ENCODE assay signal across 20 cellular contexts in the genomic region with DNA sequence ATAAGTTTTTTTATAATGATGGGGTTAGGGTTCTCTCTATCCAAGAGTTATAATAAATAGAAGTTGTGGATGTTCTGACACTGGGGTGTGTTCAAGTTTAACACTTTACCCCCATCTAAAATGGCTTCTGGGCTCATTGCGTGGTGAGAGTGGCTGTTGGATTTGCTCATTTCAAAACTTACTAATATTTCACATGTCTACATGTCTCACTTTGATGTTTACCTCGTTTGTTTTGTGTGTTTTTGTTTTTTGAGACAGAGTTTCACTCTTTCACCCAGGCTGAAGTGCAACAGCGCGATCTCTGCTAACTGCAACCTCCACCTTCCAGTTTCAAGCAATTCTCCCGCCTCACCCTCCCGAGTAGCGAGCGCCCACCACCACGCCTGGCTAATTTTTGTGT. TPM values are rescaled to one million over a fixed set of nuclear protein-coding genes. Genes with fewer than 3 reads are reported as not detected.
DNase-seq lines count a peak whose midpoint lies in the region; ATAC-seq and TF ChIP-seq lines count a peak whose summit lies in the region.
"Had no signal": no experiment of that assay in that cellular context is flagged by ENCODE, and none has a peak within 500 bp of the region (broad histone marks: within the 10 kb centered on the region; RNA-seq: fewer than 3 reads in every experiment).

No MANE protein-coding gene starts in this region.

- intact Hi-C loops in CD4-positive, alpha-beta memory T cell (cut with micrococcal nuclease): no loop called here
- intact Hi-C loops in activated T-helper 2 cell treated with anti-CD3 and anti-CD28 coated beads, Interferon-gamma antibody, Interleukin-2, Interleukin-4, amounts not matched to agents 10 μg/mL and 5 μg/mL and 100 μg/mL, durations not matched to agents 14 hours and 24 hours and 36 hours (cut with micrococcal nuclease): loop anchor here (5.0 kb wide), 2 partner anchors 54 to 119 kb away; a partner anchor contains a TSS

- H3K4me1 ChIP-seq in CD4-positive, alpha-beta memory T cell (ENCODE audit: insufficient read depth, low read length): peaks cover 38% of the 10 kb centered on the region
- H3K4me1 ChIP-seq in smooth muscle cell (ENCODE audit: low read depth): peaks cover 15% of the 10 kb centered on the region

- H3F3A ChIP-seq in smooth muscle cell (ENCODE audit: low read depth): no peaks in the 10 kb centered on the region

- H3K4me2 ChIP-seq in smooth muscle cell: no peak overlapping the region
- H3K4me2 ChIP-seq: A549, PC-9 had no signal

- H3K9me3 Mint-ChIP-seq in activated CD8-positive, alpha-beta memory T cell treated with anti-CD3 and anti-CD28 coated beads, Interleukin-2, amount 10 ng/mL, durations not matched to agents 7 days and 5 days (ENCODE audit: low read depth): peaks cover 7% of the 10 kb centered on the region
- H3K9me3 Mint-ChIP-seq in CD4-positive, alpha-beta memory T cell: peaks cover 0 to 3% (median 0%) of the 10 kb centered on the region in 8 donors
- peaks cover 7% of the 10 kb centered on the region for H3K9me3 Mint-ChIP-seq in T-helper 1 cell treated with Interleukin-12 subunit alpha and Interleukin-12 subunit beta and Interleukin-4 antibody, amounts not matched to agents 30 μg/mL and 1 μg/mL, for 36 hours
- peaks cover 6% of the 10 kb centered on the region for H3K9me3 Mint-ChIP-seq in activated T-helper 2 cell treated with anti-CD3 and anti-CD28 coated beads, Interferon-gamma antibody, Interleukin-2, Interleukin-4, amounts not matched to agents 10 μg/mL and 5 μg/mL and 100 μg/mL, durations not matched to agents 14 hours and 24 hours and 36 hours
- H3K9me3 Mint-ChIP-seq: H9 had no signal

- no peaks in the 10 kb centered on the region for H3K27me3 Mint-ChIP-seq in activated CD8-positive, alpha-beta memory T cell treated with anti-CD3 and anti-CD28 coated beads, Interleukin-2, amount 10 ng/mL, durations not matched to agents 7 days and 5 days
- H3K27me3 Mint-ChIP-seq in CD4-positive, alpha-beta memory T cell: no peaks in the 10 kb centered on the region
- no peaks in the 10 kb centered on the region for H3K27me3 Mint-ChIP-seq in T-helper 1 cell treated with Interleukin-12 subunit alpha and Interleukin-12 subunit beta and Interleukin-4 antibody, amounts not matched to agents 30 μg/mL and 1 μg/mL, for 36 hours (ENCODE audit: low read depth)
- no peaks in the 10 kb centered on the region for H3K27me3 Mint-ChIP-seq in activated T-helper 2 cell treated with anti-CD3 and anti-CD28 coated beads, Interferon-gamma antibody, Interleukin-2, Interleukin-4, amounts not matched to agents 10 μg/mL and 5 μg/mL and 100 μg/mL, durations not matched to agents 14 hours and 24 hours and 36 hours (ENCODE audit: low read depth)
- H3K27me3 Mint-ChIP-seq: IgD-negative memory B cell had no signal

- no peak overlapping the region for H3K9ac ChIP-seq in smooth muscle cell (ENCODE audit: low read depth)

- POLR2A ChIA-PET in CD4-positive, alpha-beta memory T cell (lab: Charles Lee; ENCODE audit: partially characterized antibody): no interaction called here

- H3K27ac ChIP-seq in CD4-positive, alpha-beta memory T cell (ENCODE audit: low read depth, low read length): no peak overlapping the region
- no peak overlapping the region for H3K27ac ChIP-seq in smooth muscle cell (ENCODE audit: low read depth)
- H3K27ac ChIP-seq: A549, PC-9 had no signal

- no peaks in the 10 kb centered on the region for H3K27me3 ChIP-seq in CD4-positive, alpha-beta memory T cell (ENCODE audit: insufficient read depth, low read length)
- H3K27me3 ChIP-seq in smooth muscle cell (ENCODE audit: low read depth): no peaks in the 10 kb centered on the region

- ATAC-seq in activated CD8-positive, alpha-beta memory T cell treated with anti-CD3 and anti-CD28 coated beads, Interleukin-2, amount 10 ng/mL, durations not matched to agents 7 days and 5 days: no peak
- no peak for ATAC-seq in GM18909 (IDR thresholded peaks at IDR 0.05; ENCODE audit: poor library complexity, unreplicated experiment)
- ATAC-seq: A549 had no signal

- DNase-seq in activated CD8-positive, alpha-beta memory T cell treated with anti-CD3 and anti-CD28 coated beads, Interleukin-2, amount 10 ng/mL, durations not matched to agents 7 days and 5 days: peak; percentile 59
- DNase-seq in activated CD8-positive, alpha-beta memory T cell treated with anti-CD3 and anti-CD28 coated beads, Interleukin-2, amount 50 U/mL, for 48 hours: no peak
- no peak for DNase-seq in CD4-positive, alpha-beta memory T cell
- no peak for DNase-seq in activated T-helper 2 cell treated with anti-CD3 and anti-CD28 coated beads, Interferon-gamma antibody, Interleukin-2, Interleukin-4, amounts not matched to agents 10 μg/mL and 5 μg/mL and 100 μg/mL, durations not matched to agents 14 hours and 24 hours and 36 hours (ENCODE audit: low spot score)
- DNase-seq in NCI-H187 treated with DMSO at 0.1 percent for 48 hours (lab: John Stamatoyannopoulos, UW) (no peak), smooth muscle cell (lab: John Stamatoyannopoulos, UW; ENCODE audit: unreplicated experiment) (no peak)
- DNase-seq: C1 segment of cervical spinal cord, DMS53, H9, Kasumi-1, NCI-H1105, NCI-H1694, NCI-H2107, NCI-H2227 treated with DMSO at 0.1 percent for 48 hours, NCI-H524, PC-9 had no signal

- H3K4me1 Mint-ChIP-seq in activated CD8-positive, alpha-beta memory T cell treated with anti-CD3 and anti-CD28 coated beads, Interleukin-2, amount 10 ng/mL, durations not matched to agents 7 days and 5 days: peaks cover 68% of the 10 kb centered on the region
- H3K4me1 Mint-ChIP-seq in CD4-positive, alpha-beta memory T cell: peaks cover 47 to 72% (median 58%) of the 10 kb centered on the region in 4 donors
- H3K4me1 Mint-ChIP-seq in T-helper 1 cell treated with Interleukin-12 subunit alpha and Interleukin-12 subunit beta and Interleukin-4 antibody, amounts not matched to agents 30 μg/mL and 1 μg/mL, for 36 hours (ENCODE audit: low read depth): peaks cover 42% of the 10 kb centered on the region
- peaks cover 49% of the 10 kb centered on the region for H3K4me1 Mint-ChIP-seq in activated T-helper 2 cell treated with anti-CD3 and anti-CD28 coated beads, Interferon-gamma antibody, Interleukin-2, Interleukin-4, amounts not matched to agents 10 μg/mL and 5 μg/mL and 100 μg/mL, durations not matched to agents 14 hours and 24 hours and 36 hours (ENCODE audit: low read depth)

- H2AFZ ChIP-seq in smooth muscle cell (ENCODE audit: low read depth): no peak overlapping the region
- H2AFZ ChIP-seq: PC-9 had no signal

- peaks cover 83% of the 10 kb centered on the region for H3K79me2 ChIP-seq in smooth muscle cell (ENCODE audit: low read depth)

- no peak overlapping the region for H3K4me3 ChIP-seq in CD4-positive, alpha-beta memory T cell (ENCODE audit: low read length in 2 of 2)
- H3K4me3 ChIP-seq in smooth muscle cell: no peak overlapping the region
- H3K4me3 ChIP-seq: A549, PC-9 had no signal

- TF ChIP-seq CTCF in smooth muscle cell (IDR thresholded peaks at IDR 0.05; ENCODE audit: borderline replicate concordance, insufficient read depth, poor library complexity, severe bottlenecking): no peak

- peaks cover 11% of the 10 kb centered on the region for H4K20me1 ChIP-seq in smooth muscle cell (ENCODE audit: low read depth)

- 99% methylated on average over 9 of the region's 9 CpGs for WGBS in smooth muscle cell (ENCODE audit: low lambda C conversion rate)

- H3K36me3 ChIP-seq in CD4-positive, alpha-beta memory T cell (ENCODE audit: insufficient read depth, low read length): peaks cover 26% of the 10 kb centered on the region
- peaks cover 3% of the 10 kb centered on the region for H3K36me3 ChIP-seq in smooth muscle cell (ENCODE audit: low read depth)

- H3K4me3 Mint-ChIP-seq in activated CD8-positive, alpha-beta memory T cell treated with anti-CD3 and anti-CD28 coated beads, Interleukin-2, amount 10 ng/mL, durations not matched to agents 7 days and 5 days: peak overlapping the region; percentile 54
- no peak overlapping the region for H3K4me3 Mint-ChIP-seq in CD4-positive, alpha-beta memory T cell
- peak overlapping the region; percentile 37 for H3K4me3 Mint-ChIP-seq in T-helper 1 cell treated with Interleukin-12 subunit alpha and Interleukin-12 subunit beta and Interleukin-4 antibody, amounts not matched to agents 30 μg/mL and 1 μg/mL, for 36 hours
- H3K4me3 Mint-ChIP-seq in activated T-helper 2 cell treated with anti-CD3 and anti-CD28 coated beads, Interferon-gamma antibody, Interleukin-2, Interleukin-4, amounts not matched to agents 10 μg/mL and 5 μg/mL and 100 μg/mL, durations not matched to agents 14 hours and 24 hours and 36 hours (ENCODE audit: low read depth): no peak overlapping the region
- H3K4me3 Mint-ChIP-seq: H9 had no signal

- no peaks in the 10 kb centered on the region for H3K9me3 ChIP-seq in CD4-positive, alpha-beta memory T cell (ENCODE audit: control insufficient read depth in 1 of 2, low read length in 2 of 2)
- no peaks in the 10 kb centered on the region for H3K9me3 ChIP-seq in smooth muscle cell (replicated peaks; ENCODE audit: low read depth)

- CTCF ChIA-PET in activated CD8-positive, alpha-beta memory T cell treated with anti-CD3 and anti-CD28 coated beads, Interleukin-2, amount 10 ng/mL, durations not matched to agents 7 days and 5 days (lab: Charles Lee): interaction anchor here (1.9 kb wide), 1 partner anchor 43 kb away, joined by 5 read pairs; no protein-coding TSS in a partner anchor
- CTCF ChIA-PET in CD4-positive, alpha-beta memory T cell (lab: Charles Lee; ENCODE audit: partially characterized antibody): no interaction called here

- peaks cover 59% of the 10 kb centered on the region for H3K36me3 Mint-ChIP-seq in activated CD8-positive, alpha-beta memory T cell treated with anti-CD3 and anti-CD28 coated beads, Interleukin-2, amount 10 ng/mL, durations not matched to agents 7 days and 5 days
- peaks cover 27 to 52% of the 10 kb centered on the region in 2 donors for H3K36me3 Mint-ChIP-seq in CD4-positive, alpha-beta memory T cell
- H3K36me3 Mint-ChIP-seq in T-helper 1 cell treated with Interleukin-12 subunit alpha and Interleukin-12 subunit beta and Interleukin-4 antibody, amounts not matched to agents 30 μg/mL and 1 μg/mL, for 36 hours (ENCODE audit: low read depth): peaks cover 45% of the 10 kb centered on the region
- H3K36me3 Mint-ChIP-seq in activated T-helper 2 cell treated with anti-CD3 and anti-CD28 coated beads, Interferon-gamma antibody, Interleukin-2, Interleukin-4, amounts not matched to agents 10 μg/mL and 5 μg/mL and 100 μg/mL, durations not matched to agents 14 hours and 24 hours and 36 hours (ENCODE audit: low read depth): peaks cover 75% of the 10 kb centered on the region

- peak overlapping the region; percentile 86 for H3K27ac Mint-ChIP-seq in activated CD8-positive, alpha-beta memory T cell treated with anti-CD3 and anti-CD28 coated beads, Interleukin-2, amount 10 ng/mL, durations not matched to agents 7 days and 5 days
- H3K27ac Mint-ChIP-seq in CD4-positive, alpha-beta memory T cell: peak overlapping the region in 5 of 7 donors; percentile 32 to 75 (median 37)
- H3K27ac Mint-ChIP-seq in T-helper 1 cell treated with Interleukin-12 subunit alpha and Interleukin-12 subunit beta and Interleukin-4 antibody, amounts not matched to agents 30 μg/mL and 1 μg/mL, for 36 hours: peak overlapping the region; percentile 73
- H3K27ac Mint-ChIP-seq in activated T-helper 2 cell treated with anti-CD3 and anti-CD28 coated beads, Interferon-gamma antibody, Interleukin-2, Interleukin-4, amounts not matched to agents 10 μg/mL and 5 μg/mL and 100 μg/mL, durations not matched to agents 14 hours and 24 hours and 36 hours: peak overlapping the region; percentile 57
- H3K27ac Mint-ChIP-seq: H9, IgD-negative memory B cell had no signal

RNA-seq across cellular contexts. Expression of a gene that starts 3.7 kb away (rescaled TPM):
- total RNA-seq in activated CD8-positive, alpha-beta memory T cell treated with anti-CD3 and anti-CD28 coated beads, Interleukin-2, amount 10 ng/mL, durations not matched to agents 7 days and 5 days: 10 to 100 TPM; 49.1 to 50.4 TPM
- 10 to 100 TPM; 39.9 to 40.5 TPM for total RNA-seq in CD4-positive, alpha-beta memory T cell
- polyA plus RNA-seq in CD4-positive, alpha-beta memory T cell: 10 to 100 TPM; 19.8 to 38.0 TPM
- total RNA-seq in activated T-helper 2 cell treated with anti-CD3 and anti-CD28 coated beads, Interferon-gamma antibody, Interleukin-2, Interleukin-4, amounts not matched to agents 10 μg/mL and 5 μg/mL and 100 μg/mL, durations not matched to agents 14 hours and 24 hours and 36 hours: 63.5 and 66.2 TPM in 2 replicates
- total RNA-seq in smooth muscle cell: 19.3 and 24.7 TPM in 2 replicates
- polyA plus RNA-seq in smooth muscle cell: 10.6 and 17.6 TPM in 2 replicates

RNA-seq across cellular contexts. Expression of a gene that starts 3.7 kb away (rescaled TPM):
- under 1 TPM; 0.21 to 0.47 TPM for total RNA-seq in activated CD8-positive, alpha-beta memory T cell treated with anti-CD3 and anti-CD28 coated beads, Interleukin-2, amount 10 ng/mL, durations not matched to agents 7 days and 5 days
- total RNA-seq in CD4-positive, alpha-beta memory T cell: under 1 TPM; 0.39 to 0.70 TPM
- under 1 TPM in 1 of 2 donors, not detected in 1; 0.67 TPM for polyA plus RNA-seq in CD4-positive, alpha-beta memory T cell
- total RNA-seq in activated T-helper 2 cell treated with anti-CD3 and anti-CD28 coated beads, Interferon-gamma antibody, Interleukin-2, Interleukin-4, amounts not matched to agents 10 μg/mL and 5 μg/mL and 100 μg/mL, durations not matched to agents 14 hours and 24 hours and 36 hours: 0.97 and 1.1 TPM in 2 replicates
- 1.9 and 3.4 TPM in 2 replicates for total RNA-seq in smooth muscle cell
- polyA plus RNA-seq in smooth muscle cell: 0.97 and 1.6 TPM in 2 replicates

RNA-seq across cellular contexts. Expression of a gene that starts 55.9 kb away (rescaled TPM):
- 10 to 100 TPM; 95.3 to 99.6 TPM for total RNA-seq in activated CD8-positive, alpha-beta memory T cell treated with anti-CD3 and anti-CD28 coated beads, Interleukin-2, amount 10 ng/mL, durations not matched to agents 7 days and 5 days
- total RNA-seq in CD4-positive, alpha-beta memory T cell: 10 to 100 TPM; 90.8 to 94.3 TPM
- polyA plus RNA-seq in CD4-positive, alpha-beta memory T cell: 10 to 100 TPM; 37.5 to 64.1 TPM
- 124 and 136 TPM in 2 replicates for total RNA-seq in activated T-helper 2 cell treated with anti-CD3 and anti-CD28 coated beads, Interferon-gamma antibody, Interleukin-2, Interleukin-4, amounts not matched to agents 10 μg/mL and 5 μg/mL and 100 μg/mL, durations not matched to agents 14 hours and 24 hours and 36 hours
- 84.3 and 92.6 TPM in 2 replicates for total RNA-seq in smooth muscle cell
- 184 and 194 TPM in 2 replicates for polyA plus RNA-seq in smooth muscle cell

Comparison
In these comparisons a context has a peak if more than half of its experiments do, and no peak if none do; other contexts are left out.
1. H3K4me3 Mint-ChIP-seq: peak in activated CD8-positive, alpha-beta memory T cell treated with anti-CD3 and anti-CD28 coated beads, Interleukin-2, amount 10 ng/mL, durations not matched to agents 7 days and 5 days (single experiment) and T-helper 1 cell treated with Interleukin-12 subunit alpha and Interleukin-12 subunit beta and Interleukin-4 antibody, amounts not matched to agents 30 μg/mL and 1 μg/mL, for 36 hours (single experiment); none in CD4-positive, alpha-beta memory T cell (0 of 8) and activated T-helper 2 cell treated with anti-CD3 and anti-CD28 coated beads, Interferon-gamma antibody, Interleukin-2, Interleukin-4, amounts not matched to agents 10 μg/mL and 5 μg/mL and 100 μg/mL, durations not matched to agents 14 hours and 24 hours and 36 hours (single experiment).
2. Peak in every context shown above with its lines, with median percentiles within 50 percentile points of each other: H3K27ac Mint-ChIP-seq.